Comparison of ENCODE assay signal across 9 cellular contexts in genomic region chr11:134034496-134035381, GRCh38. TPM values are rescaled to one million over a fixed set of nuclear protein-coding genes. Genes with fewer than 3 reads are reported as not detected.
DNase-seq lines count a peak whose midpoint lies in the region; ATAC-seq and TF ChIP-seq lines count a peak whose summit lies in the region.
"Had no signal": no experiment of that assay in that cellular context is flagged by ENCODE, and none has a peak within 500 bp of the region (broad histone marks: within the 10 kb centered on the region; RNA-seq: fewer than 3 reads in every experiment).

No MANE protein-coding gene starts in this region.

- H3K27me3 Mint-ChIP-seq in endodermal cell (ENCODE audit: insufficient read depth), result peaks cover 24% of the 10 kb centered on the region

- H3K9ac ChIP-seq in endodermal cell (ENCODE audit: extremely low read depth, low read length, poor library complexity, severe bottlenecking), result no peak overlapping the region

- H3K27me3 ChIP-seq in endodermal cell (ENCODE audit: control insufficient read depth, insufficient read depth, low read length, poor library complexity, severe bottlenecking) (no peaks in the 10 kb centered on the region), psoas muscle (ENCODE audit: insufficient read depth in 3 of 3, low read length in 2 of 3) (no peaks in the 10 kb centered on the region)
- H3K27me3 ChIP-seq: right lobe of liver had no signal

- H3K36me3 ChIP-seq in endodermal cell (ENCODE audit: control insufficient read depth, insufficient read depth, low read length) (no peaks in the 10 kb centered on the region), psoas muscle (ENCODE audit: insufficient read depth in 1 of 2, low read depth in 1 of 2) (no peaks in the 10 kb centered on the region)
- H3K36me3 ChIP-seq: right lobe of liver had no signal

- TF ChIP-seq CTCF in endodermal cell (conservative IDR thresholded peaks at IDR 0.05), result no peak
- TF ChIP-seq CTCF in psoas muscle (IDR thresholded peaks at IDR 0.05), result no peak

- no peak for ATAC-seq in psoas muscle
- no peak for ATAC-seq in HG03159 (IDR thresholded peaks at IDR 0.05; ENCODE audit: unreplicated experiment)
- ATAC-seq in HG02852 (IDR thresholded peaks at IDR 0.05; ENCODE audit: unreplicated experiment), result no peak
- ATAC-seq in GM21528 (IDR thresholded peaks at IDR 0.05; ENCODE audit: low FRiP score, unreplicated experiment), result no peak

- H3K9me3 Mint-ChIP-seq in endodermal cell, result no peaks in the 10 kb centered on the region

- DNase-seq in ELR (ENCODE audit: low read depth) (peak; percentile 41), NCI-H774 (lab: John Stamatoyannopoulos, UW) (peak; percentile 79), endodermal cell (no peak), psoas muscle (no peak), NCI-H1048 (lab: John Stamatoyannopoulos, UW) (no peak)

- H3K4me1 ChIP-seq in endodermal cell (ENCODE audit: control insufficient read depth, insufficient read depth, low read length) (peaks cover 6% of the 10 kb centered on the region), psoas muscle (peaks cover 39% of the 10 kb centered on the region)

- intact Hi-C loops in psoas muscle (cut with DNase I), result no loop called here

- no peaks in the 10 kb centered on the region for H3K36me3 Mint-ChIP-seq in endodermal cell (ENCODE audit: low read depth)

- peak overlapping the region; percentile 58 for H3K27ac Mint-ChIP-seq in endodermal cell

- peaks cover 35% of the 10 kb centered on the region for H3K4me1 Mint-ChIP-seq in endodermal cell

- no peak overlapping the region for H3K4me3 ChIP-seq in endodermal cell (ENCODE audit: low read length)
- no peak overlapping the region for H3K4me3 ChIP-seq in psoas muscle
- H3K4me3 ChIP-seq: right lobe of liver had no signal

- peak overlapping the region; percentile 26 for H3K4me3 Mint-ChIP-seq in endodermal cell

- H3K9me3 ChIP-seq in endodermal cell (ENCODE audit: control insufficient read depth, low read length), result no peaks in the 10 kb centered on the region
- no peaks in the 10 kb centered on the region for H3K9me3 ChIP-seq in psoas muscle
- H3K9me3 ChIP-seq: right lobe of liver had no signal

- H3K27ac ChIP-seq in endodermal cell (ENCODE audit: low read depth, low read length), result no peak overlapping the region
- H3K27ac ChIP-seq in psoas muscle, result peak overlapping the region; percentile 74

- WGBS in endodermal cell (ENCODE audit: insufficient coverage in 1 of 2, insufficient read length in 1 of 2), 2 experiments, result 94% methylated on average over 12 to 15 of the region's 15 CpGs
- WGBS in psoas muscle, 3 donors, result 58 to 64% (median 61%) methylated on average over 15 of the region's 15 CpGs

RNA-seq across cellular contexts. Expression of gene JAM3, which starts 34.1 kb away (rescaled TPM):
- total RNA-seq in endodermal cell (10 to 100 TPM; 35.8 to 41.8 TPM), psoas muscle (10 to 100 TPM in 1 of 4 donors, 1 to 10 TPM in 3; 2.4 to 12.7 (median 7.7) TPM)
- 110 TPM for polyA plus RNA-seq in endodermal cell (2013, experiment 1 of 2)
- 105 TPM for polyA plus RNA-seq in endodermal cell (2013, experiment 2 of 2)
- 1 to 10 TPM; 3.0 to 5.8 (median 3.9) TPM for polyA plus RNA-seq in psoas muscle

Comparison
In these comparisons a context has a peak if more than half of its experiments do, and no peak if none do; other contexts are left out.
1. DNase-seq: peak in ELR (single experiment) and NCI-H774 (single experiment); none in endodermal cell (single experiment), psoas muscle (0 of 2) and NCI-H1048 (single experiment).